ENCODE assay signal across 8 cellular contexts in the genomic region with DNA sequence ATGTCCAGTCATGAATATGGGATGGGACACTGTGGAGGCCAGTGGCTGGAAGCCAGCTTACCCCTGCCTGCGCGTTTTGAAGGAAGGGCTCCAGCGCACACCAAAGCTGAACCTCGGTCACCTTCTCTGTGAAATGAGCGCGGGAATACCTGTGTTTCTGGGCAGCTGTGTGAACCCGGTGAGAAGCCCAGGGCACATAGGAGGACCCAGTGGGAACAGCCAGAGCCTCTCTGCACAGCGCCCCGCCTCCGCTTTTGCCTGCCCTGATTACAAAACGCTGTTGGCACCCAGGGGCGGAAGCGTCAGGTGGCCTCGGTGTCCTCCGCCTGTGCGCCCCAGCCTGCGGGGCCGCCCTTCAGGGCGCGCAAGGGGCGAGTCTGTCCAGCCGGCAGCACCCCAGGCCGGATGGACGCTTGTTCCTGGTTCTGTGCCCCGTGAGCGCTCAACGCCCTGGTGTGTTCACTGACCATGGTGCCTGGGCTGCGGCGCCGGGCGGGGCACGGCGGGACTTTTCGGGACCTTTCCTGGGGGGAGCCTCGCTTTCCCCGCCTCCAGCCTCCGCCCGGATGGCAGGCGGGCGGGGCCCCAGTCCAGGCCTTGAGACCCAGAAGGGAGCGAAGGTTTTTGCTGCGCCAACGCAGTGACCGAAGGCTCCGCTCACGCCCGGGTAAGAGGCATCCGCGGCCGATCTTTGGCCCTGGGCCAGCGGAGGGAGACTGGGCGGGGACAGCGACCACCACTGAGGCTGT. TPM values are rescaled to one million over a fixed set of nuclear protein-coding genes. Genes with fewer than 3 reads are reported as not detected.
DNase-seq lines count a peak whose midpoint lies in the region; ATAC-seq and TF ChIP-seq lines count a peak whose summit lies in the region.

A gene (plus strand): TSS at position 588 of the 749 bp plus-strand sequence. CDS start 23,895 bp downstream, outside the sequence.

- no peak for TF ChIP-seq CTCF in SU-DHL-6 (IDR thresholded peaks at IDR 0.05; ENCODE audit: insufficient read depth, low read length, poor library complexity, severe bottlenecking)
- TF ChIP-seq CTCF in right atrium auricular region (IDR thresholded peaks at IDR 0.05), result no peak
- TF ChIP-seq CTCF in retinal pigment epithelial cell (conservative IDR thresholded peaks at IDR 0.05; ENCODE audit: low read depth, low read length), result no peak

- 1 to 2% (median 2%) methylated on average over 53 of the region's 53 CpGs for WGBS in adipose tissue, 3 donors

- H4K20me1 ChIP-seq in SU-DHL-6 (ENCODE audit: low read depth, low read length), result no peaks in the 10 kb centered on the region

- no peaks in the 10 kb centered on the region for H3K36me3 ChIP-seq in SU-DHL-6 (ENCODE audit: low read length)
- no peaks in the 10 kb centered on the region for H3K36me3 ChIP-seq in right atrium auricular region

- ATAC-seq in GM19328 (IDR thresholded peaks at IDR 0.05; ENCODE audit: unreplicated experiment), result peak; percentile 69
- peak; percentile 66 for ATAC-seq in HG03460 (IDR thresholded peaks at IDR 0.05; ENCODE audit: unreplicated experiment)

- H2AFZ ChIP-seq in SU-DHL-6 (ENCODE audit: low read depth, low read length, severe bottlenecking), result peak within 1 kb of the TSS; percentile 80

- H3K4me1 ChIP-seq in right atrium auricular region, result peaks cover 0 to 31% of the 10 kb centered on the region in 2 donors

- no peaks in the 10 kb centered on the region for H3K79me2 ChIP-seq in SU-DHL-6 (ENCODE audit: insufficient read depth, low read length)

- H3K9me2 ChIP-seq in SU-DHL-6 (replicated peaks; ENCODE audit: insufficient read depth, low read length), result no peaks in the 10 kb centered on the region

- H3K9me3 ChIP-seq in SU-DHL-6 (ENCODE audit: insufficient read depth, low read length), result no peaks in the 10 kb centered on the region
- no peaks in the 10 kb centered on the region for H3K9me3 ChIP-seq in right atrium auricular region

- no peak within 1 kb of the TSS for H3K27ac ChIP-seq in SU-DHL-6 (ENCODE audit: low read depth, low read length)
- peak within 1 kb of the TSS; percentile 74 for H3K27ac ChIP-seq in adipose tissue (ENCODE audit: low read depth, low read length)
- H3K27ac ChIP-seq in right atrium auricular region, result peak within 1 kb of the TSS; percentile 94 to 96

- H3K27me3 ChIP-seq in SU-DHL-6 (ENCODE audit: low read length), result no peaks in the 10 kb centered on the region
- no peaks in the 10 kb centered on the region for H3K27me3 ChIP-seq in right atrium auricular region

- peak within 1 kb of the TSS; percentile 43; the same call in 1 of the 2 replicates for H3K9ac ChIP-seq in SU-DHL-6 (ENCODE audit: low read length)

- H3F3A ChIP-seq in SU-DHL-6 (ENCODE audit: insufficient read depth), result no peaks in the 10 kb centered on the region

- peak; percentile 96 for DNase-seq in CD1c-positive myeloid dendritic cell (ENCODE audit: extremely low spot score)
- DNase-seq in right atrium auricular region (ENCODE audit: low spot score), result peak; percentile 87
- no peak for DNase-seq in retinal pigment epithelial cell (ENCODE audit: low read depth)
- DNase-seq in DMS153 treated with DMSO at 0.1 percent for 48 hours (lab: John Stamatoyannopoulos, UW; ENCODE audit: unreplicated experiment), result no peak

- peak within 1 kb of the TSS; percentile 49 for H3K4me3 ChIP-seq in SU-DHL-6 (ENCODE audit: insufficient read depth, low read length, poor library complexity, severe bottlenecking)
- peak within 1 kb of the TSS; percentile 76 to 81 for H3K4me3 ChIP-seq in right atrium auricular region
- peak within 1 kb of the TSS; percentile 60 for H3K4me3 ChIP-seq in retinal pigment epithelial cell (ENCODE audit: low read length)

- peak within 1 kb of the TSS; percentile 62 for H3K4me2 ChIP-seq in SU-DHL-6 (ENCODE audit: low read depth, low read length, poor library complexity, severe bottlenecking)

RNA-seq across cellular contexts. Expression of the gene that starts here (rescaled TPM):
- 10 to 100 TPM; 40.9 to 44.8 (median 43.1) TPM for polyA plus RNA-seq in adipose tissue
- total RNA-seq in right atrium auricular region, result 10 to 100 TPM; 21.2 to 30.7 TPM

Comparison
In these comparisons a context has a peak if more than half of its experiments do, and no peak if none do; other contexts are left out.
1. DNase-seq: peak in CD1c-positive myeloid dendritic cell (single experiment) and right atrium auricular region (single experiment); none in retinal pigment epithelial cell (single experiment) and DMS153 treated with DMSO at 0.1 percent for 48 hours (single experiment).
2. Peak in every context shown above with its lines, with median percentiles within 50 percentile points of each other: H3K4me3 ChIP-seq.